In the genomic region with DNA sequence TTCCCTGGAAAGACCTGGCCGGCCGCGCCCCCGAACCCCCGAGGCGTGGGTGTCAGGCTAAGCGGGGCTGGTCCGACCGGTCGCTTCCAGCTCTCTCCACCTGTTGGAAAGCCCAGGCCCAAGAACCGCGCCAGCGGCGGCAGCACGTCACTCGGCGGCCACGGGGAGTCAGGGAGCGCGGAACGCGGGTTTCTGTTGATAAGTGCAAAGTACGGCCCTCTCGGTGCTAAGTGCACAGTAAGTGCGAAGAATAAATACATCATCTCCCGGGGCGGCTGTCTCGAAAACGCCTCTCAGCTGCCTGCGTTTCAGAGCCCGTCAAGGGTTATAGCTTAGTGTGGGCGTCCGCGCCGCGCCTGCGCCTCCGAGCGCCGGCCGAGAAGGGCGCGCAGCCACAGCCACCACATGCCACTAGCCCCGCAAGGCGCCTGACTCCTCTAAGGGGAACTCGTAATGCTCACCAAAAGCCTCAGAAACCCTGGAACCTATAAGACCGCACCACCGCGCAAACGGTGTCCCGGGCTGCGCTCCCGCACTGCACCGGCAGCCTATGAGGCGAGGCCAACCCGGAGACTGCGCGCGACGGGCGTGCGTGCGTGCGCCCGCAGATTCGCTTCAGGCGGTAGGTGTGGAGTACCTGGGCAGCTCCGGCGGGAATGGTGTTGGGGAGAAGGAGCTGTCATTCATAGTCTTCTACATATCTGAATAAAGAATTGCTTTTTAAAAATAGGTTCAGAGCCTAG, we compare ENCODE assay signal across 1 cellular context.
TF ChIP-seq lines count a peak whose summit lies in the region.

No MANE protein-coding gene starts in this region.

TF ChIP-seq in HEK293, 187 proteins besides CTCF, POLR2A, EP300 and RAD21 (continued from another document and continues in another):
- TF ChIP-seq, protein P1, sequence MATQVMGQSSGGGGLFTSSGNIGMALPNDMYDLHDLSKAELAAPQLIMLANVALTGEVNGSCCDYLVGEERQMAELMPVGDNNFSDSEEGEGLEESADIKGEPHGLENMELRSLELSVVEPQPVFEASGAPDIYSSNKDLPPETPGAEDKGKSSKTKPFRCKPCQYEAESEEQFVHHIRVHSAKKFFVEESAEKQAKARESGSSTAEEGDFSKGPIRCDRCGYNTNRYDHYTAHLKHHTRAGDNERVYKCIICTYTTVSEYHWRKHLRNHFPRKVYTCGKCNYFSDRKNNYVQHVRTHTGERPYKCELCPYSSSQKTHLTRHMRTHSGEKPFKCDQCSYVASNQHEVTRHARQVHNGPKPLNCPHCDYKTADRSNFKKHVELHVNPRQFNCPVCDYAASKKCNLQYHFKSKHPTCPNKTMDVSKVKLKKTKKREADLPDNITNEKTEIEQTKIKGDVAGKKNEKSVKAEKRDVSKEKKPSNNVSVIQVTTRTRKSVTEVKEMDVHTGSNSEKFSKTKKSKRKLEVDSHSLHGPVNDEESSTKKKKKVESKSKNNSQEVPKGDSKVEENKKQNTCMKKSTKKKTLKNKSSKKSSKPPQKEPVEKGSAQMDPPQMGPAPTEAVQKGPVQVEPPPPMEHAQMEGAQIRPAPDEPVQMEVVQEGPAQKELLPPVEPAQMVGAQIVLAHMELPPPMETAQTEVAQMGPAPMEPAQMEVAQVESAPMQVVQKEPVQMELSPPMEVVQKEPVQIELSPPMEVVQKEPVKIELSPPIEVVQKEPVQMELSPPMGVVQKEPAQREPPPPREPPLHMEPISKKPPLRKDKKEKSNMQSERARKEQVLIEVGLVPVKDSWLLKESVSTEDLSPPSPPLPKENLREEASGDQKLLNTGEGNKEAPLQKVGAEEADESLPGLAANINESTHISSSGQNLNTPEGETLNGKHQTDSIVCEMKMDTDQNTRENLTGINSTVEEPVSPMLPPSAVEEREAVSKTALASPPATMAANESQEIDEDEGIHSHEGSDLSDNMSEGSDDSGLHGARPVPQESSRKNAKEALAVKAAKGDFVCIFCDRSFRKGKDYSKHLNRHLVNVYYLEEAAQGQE (tag by site-specific recombination; IDR thresholded peaks at IDR 0.05), result no peak
- TF ChIP-seq ZNF626 (tag by site-specific recombination; IDR thresholded peaks at IDR 0.05) (no peak), ZNF174 (tag by site-specific recombination; IDR thresholded peaks at IDR 0.05) (no peak), YY2 (tag by site-specific recombination; IDR thresholded peaks at IDR 0.05) (no peak), ZNF138 (tag by site-specific recombination; IDR thresholded peaks at IDR 0.05; ENCODE audit: borderline replicate concordance) (no peak), ZNF776 (tag by site-specific recombination; IDR thresholded peaks at IDR 0.05; ENCODE audit: borderline replicate concordance) (no peak), ZNF610 (tag by site-specific recombination; IDR thresholded peaks at IDR 0.05; ENCODE audit: borderline replicate concordance) (no peak), ZNF510 (tag by site-specific recombination; IDR thresholded peaks at IDR 0.05; ENCODE audit: insufficient replicate concordance) (no peak), ZSCAN16 (tag by site-specific recombination; IDR thresholded peaks at IDR 0.05) (no peak), ZNF830 (tag by site-specific recombination; IDR thresholded peaks at IDR 0.05; ENCODE audit: low read depth) (no peak), REPIN1 (tag by site-specific recombination; IDR thresholded peaks at IDR 0.05; ENCODE audit: low read depth) (no peak), ZNF571 (tag by site-specific recombination; IDR thresholded peaks at IDR 0.05) (no peak), ZNF654 (tag by site-specific recombination; IDR thresholded peaks at IDR 0.05; ENCODE audit: low read depth) (no peak), ZNF555 (tag by site-specific recombination; conservative IDR thresholded peaks at IDR 0.05) (no peak), ZSCAN30 (tag by site-specific recombination; IDR thresholded peaks at IDR 0.05) (peak; percentile 60), ZNF335 (tag by site-specific recombination; conservative IDR thresholded peaks at IDR 0.05) (peak; percentile 99), ZNF549 (tag by site-specific recombination; IDR thresholded peaks at IDR 0.05) (no peak), IKZF3 (tag by site-specific recombination; IDR thresholded peaks at IDR 0.05) (no peak), ZNF621 (tag by site-specific recombination; IDR thresholded peaks at IDR 0.05) (no peak), ZNF324 (tag by site-specific recombination; IDR thresholded peaks at IDR 0.05) (no peak), ZNF239 (tag by site-specific recombination; IDR thresholded peaks at IDR 0.05) (no peak), ZNF169 (tag by site-specific recombination; IDR thresholded peaks at IDR 0.05) (no peak), GLIS1 (tag by site-specific recombination; IDR thresholded peaks at IDR 0.05) (no peak), ZNF677 (tag by site-specific recombination; IDR thresholded peaks at IDR 0.05) (no peak), ZBTB8A (tag by site-specific recombination; IDR thresholded peaks at IDR 0.05) (peak; percentile 99), ZNF837 (tag by site-specific recombination; IDR thresholded peaks at IDR 0.05) (no peak), ZNF10 (tag by site-specific recombination; IDR thresholded peaks at IDR 0.05) (no peak), ZNF600 (tag by site-specific recombination; IDR thresholded peaks at IDR 0.05) (peak; percentile 42; the same call in 1 of the 2 replicates)
- TF ChIP-seq, protein P2, sequence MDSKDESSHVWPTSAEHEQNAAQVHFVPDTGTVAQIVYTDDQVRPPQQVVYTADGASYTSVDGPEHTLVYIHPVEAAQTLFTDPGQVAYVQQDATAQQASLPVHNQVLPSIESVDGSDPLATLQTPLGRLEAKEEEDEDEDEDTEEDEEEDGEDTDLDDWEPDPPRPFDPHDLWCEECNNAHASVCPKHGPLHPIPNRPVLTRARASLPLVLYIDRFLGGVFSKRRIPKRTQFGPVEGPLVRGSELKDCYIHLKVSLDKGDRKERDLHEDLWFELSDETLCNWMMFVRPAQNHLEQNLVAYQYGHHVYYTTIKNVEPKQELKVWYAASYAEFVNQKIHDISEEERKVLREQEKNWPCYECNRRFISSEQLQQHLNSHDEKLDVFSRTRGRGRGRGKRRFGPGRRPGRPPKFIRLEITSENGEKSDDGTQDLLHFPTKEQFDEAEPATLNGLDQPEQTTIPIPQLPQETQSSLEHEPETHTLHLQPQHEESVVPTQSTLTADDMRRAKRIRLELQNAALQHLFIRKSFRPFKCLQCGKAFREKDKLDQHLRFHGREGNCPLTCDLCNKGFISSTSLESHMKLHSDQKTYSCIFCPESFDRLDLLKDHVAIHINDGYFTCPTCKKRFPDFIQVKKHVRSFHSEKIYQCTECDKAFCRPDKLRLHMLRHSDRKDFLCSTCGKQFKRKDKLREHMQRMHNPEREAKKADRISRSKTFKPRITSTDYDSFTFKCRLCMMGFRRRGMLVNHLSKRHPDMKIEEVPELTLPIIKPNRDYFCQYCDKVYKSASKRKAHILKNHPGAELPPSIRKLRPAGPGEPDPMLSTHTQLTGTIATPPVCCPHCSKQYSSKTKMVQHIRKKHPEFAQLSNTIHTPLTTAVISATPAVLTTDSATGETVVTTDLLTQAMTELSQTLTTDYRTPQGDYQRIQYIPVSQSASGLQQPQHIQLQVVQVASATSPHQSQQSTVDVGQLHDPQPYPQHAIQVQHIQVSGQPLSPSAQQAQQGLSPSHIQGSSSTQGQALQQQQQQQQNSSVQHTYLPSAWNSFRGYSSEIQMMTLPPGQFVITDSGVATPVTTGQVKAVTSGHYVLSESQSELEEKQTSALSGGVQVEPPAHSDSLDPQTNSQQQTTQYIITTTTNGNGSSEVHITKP (tag by site-specific recombination; IDR thresholded peaks at IDR 0.05), result peak; percentile 26
- TF ChIP-seq, protein P3, sequence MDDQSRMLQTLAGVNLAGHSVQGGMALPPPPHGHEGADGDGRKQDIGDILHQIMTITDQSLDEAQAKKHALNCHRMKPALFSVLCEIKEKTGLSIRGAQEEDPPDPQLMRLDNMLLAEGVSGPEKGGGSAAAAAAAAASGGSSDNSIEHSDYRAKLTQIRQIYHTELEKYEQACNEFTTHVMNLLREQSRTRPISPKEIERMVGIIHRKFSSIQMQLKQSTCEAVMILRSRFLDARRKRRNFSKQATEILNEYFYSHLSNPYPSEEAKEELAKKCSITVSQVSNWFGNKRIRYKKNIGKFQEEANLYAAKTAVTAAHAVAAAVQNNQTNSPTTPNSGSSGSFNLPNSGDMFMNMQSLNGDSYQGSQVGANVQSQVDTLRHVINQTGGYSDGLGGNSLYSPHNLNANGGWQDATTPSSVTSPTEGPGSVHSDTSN (CRISPR knock-in tag; IDR thresholded peaks at IDR 0.05), result no peak; the same call in 1 of the 2 replicates
- TF ChIP-seq, protein P4, sequence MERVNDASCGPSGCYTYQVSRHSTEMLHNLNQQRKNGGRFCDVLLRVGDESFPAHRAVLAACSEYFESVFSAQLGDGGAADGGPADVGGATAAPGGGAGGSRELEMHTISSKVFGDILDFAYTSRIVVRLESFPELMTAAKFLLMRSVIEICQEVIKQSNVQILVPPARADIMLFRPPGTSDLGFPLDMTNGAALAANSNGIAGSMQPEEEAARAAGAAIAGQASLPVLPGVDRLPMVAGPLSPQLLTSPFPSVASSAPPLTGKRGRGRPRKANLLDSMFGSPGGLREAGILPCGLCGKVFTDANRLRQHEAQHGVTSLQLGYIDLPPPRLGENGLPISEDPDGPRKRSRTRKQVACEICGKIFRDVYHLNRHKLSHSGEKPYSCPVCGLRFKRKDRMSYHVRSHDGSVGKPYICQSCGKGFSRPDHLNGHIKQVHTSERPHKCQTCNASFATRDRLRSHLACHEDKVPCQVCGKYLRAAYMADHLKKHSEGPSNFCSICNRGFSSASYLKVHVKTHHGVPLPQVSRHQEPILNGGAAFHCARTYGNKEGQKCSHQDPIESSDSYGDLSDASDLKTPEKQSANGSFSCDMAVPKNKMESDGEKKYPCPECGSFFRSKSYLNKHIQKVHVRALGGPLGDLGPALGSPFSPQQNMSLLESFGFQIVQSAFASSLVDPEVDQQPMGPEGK (tag by site-specific recombination; IDR thresholded peaks at IDR 0.05), result peak; percentile 10; the same call in 1 of the 2 replicates
- TF ChIP-seq, protein P5, sequence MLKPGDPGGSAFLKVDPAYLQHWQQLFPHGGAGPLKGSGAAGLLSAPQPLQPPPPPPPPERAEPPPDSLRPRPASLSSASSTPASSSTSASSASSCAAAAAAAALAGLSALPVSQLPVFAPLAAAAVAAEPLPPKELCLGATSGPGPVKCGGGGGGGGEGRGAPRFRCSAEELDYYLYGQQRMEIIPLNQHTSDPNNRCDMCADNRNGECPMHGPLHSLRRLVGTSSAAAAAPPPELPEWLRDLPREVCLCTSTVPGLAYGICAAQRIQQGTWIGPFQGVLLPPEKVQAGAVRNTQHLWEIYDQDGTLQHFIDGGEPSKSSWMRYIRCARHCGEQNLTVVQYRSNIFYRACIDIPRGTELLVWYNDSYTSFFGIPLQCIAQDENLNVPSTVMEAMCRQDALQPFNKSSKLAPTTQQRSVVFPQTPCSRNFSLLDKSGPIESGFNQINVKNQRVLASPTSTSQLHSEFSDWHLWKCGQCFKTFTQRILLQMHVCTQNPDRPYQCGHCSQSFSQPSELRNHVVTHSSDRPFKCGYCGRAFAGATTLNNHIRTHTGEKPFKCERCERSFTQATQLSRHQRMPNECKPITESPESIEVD (tag by site-specific recombination; IDR thresholded peaks at IDR 0.05), result no peak
- TF ChIP-seq, protein P6, sequence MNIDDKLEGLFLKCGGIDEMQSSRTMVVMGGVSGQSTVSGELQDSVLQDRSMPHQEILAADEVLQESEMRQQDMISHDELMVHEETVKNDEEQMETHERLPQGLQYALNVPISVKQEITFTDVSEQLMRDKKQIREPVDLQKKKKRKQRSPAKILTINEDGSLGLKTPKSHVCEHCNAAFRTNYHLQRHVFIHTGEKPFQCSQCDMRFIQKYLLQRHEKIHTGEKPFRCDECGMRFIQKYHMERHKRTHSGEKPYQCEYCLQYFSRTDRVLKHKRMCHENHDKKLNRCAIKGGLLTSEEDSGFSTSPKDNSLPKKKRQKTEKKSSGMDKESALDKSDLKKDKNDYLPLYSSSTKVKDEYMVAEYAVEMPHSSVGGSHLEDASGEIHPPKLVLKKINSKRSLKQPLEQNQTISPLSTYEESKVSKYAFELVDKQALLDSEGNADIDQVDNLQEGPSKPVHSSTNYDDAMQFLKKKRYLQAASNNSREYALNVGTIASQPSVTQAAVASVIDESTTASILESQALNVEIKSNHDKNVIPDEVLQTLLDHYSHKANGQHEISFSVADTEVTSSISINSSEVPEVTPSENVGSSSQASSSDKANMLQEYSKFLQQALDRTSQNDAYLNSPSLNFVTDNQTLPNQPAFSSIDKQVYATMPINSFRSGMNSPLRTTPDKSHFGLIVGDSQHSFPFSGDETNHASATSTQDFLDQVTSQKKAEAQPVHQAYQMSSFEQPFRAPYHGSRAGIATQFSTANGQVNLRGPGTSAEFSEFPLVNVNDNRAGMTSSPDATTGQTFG (tag by site-specific recombination; IDR thresholded peaks at IDR 0.05; ENCODE audit: borderline replicate concordance), result no peak
- TF ChIP-seq, protein P7, sequence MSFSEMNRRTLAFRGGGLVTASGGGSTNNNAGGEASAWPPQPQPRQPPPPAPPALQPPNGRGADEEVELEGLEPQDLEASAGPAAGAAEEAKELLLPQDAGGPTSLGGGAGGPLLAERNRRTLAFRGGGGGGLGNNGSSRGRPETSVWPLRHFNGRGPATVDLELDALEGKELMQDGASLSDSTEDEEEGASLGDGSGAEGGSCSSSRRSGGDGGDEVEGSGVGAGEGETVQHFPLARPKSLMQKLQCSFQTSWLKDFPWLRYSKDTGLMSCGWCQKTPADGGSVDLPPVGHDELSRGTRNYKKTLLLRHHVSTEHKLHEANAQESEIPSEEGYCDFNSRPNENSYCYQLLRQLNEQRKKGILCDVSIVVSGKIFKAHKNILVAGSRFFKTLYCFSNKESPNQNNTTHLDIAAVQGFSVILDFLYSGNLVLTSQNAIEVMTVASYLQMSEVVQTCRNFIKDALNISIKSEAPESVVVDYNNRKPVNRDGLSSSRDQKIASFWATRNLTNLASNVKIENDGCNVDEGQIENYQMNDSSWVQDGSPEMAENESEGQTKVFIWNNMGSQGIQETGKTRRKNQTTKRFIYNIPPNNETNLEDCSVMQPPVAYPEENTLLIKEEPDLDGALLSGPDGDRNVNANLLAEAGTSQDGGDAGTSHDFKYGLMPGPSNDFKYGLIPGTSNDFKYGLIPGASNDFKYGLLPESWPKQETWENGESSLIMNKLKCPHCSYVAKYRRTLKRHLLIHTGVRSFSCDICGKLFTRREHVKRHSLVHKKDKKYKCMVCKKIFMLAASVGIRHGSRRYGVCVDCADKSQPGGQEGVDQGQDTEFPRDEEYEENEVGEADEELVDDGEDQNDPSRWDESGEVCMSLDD (tag by site-specific recombination; IDR thresholded peaks at IDR 0.05), result no peak
- TF ChIP-seq, protein P8, sequence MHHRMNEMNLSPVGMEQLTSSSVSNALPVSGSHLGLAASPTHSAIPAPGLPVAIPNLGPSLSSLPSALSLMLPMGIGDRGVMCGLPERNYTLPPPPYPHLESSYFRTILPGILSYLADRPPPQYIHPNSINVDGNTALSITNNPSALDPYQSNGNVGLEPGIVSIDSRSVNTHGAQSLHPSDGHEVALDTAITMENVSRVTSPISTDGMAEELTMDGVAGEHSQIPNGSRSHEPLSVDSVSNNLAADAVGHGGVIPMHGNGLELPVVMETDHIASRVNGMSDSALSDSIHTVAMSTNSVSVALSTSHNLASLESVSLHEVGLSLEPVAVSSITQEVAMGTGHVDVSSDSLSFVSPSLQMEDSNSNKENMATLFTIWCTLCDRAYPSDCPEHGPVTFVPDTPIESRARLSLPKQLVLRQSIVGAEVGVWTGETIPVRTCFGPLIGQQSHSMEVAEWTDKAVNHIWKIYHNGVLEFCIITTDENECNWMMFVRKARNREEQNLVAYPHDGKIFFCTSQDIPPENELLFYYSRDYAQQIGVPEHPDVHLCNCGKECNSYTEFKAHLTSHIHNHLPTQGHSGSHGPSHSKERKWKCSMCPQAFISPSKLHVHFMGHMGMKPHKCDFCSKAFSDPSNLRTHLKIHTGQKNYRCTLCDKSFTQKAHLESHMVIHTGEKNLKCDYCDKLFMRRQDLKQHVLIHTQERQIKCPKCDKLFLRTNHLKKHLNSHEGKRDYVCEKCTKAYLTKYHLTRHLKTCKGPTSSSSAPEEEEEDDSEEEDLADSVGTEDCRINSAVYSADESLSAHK (tag by site-specific recombination; IDR thresholded peaks at IDR 0.05), result no peak
